ENCODE assay signal across 18 cellular contexts in the genomic region with DNA sequence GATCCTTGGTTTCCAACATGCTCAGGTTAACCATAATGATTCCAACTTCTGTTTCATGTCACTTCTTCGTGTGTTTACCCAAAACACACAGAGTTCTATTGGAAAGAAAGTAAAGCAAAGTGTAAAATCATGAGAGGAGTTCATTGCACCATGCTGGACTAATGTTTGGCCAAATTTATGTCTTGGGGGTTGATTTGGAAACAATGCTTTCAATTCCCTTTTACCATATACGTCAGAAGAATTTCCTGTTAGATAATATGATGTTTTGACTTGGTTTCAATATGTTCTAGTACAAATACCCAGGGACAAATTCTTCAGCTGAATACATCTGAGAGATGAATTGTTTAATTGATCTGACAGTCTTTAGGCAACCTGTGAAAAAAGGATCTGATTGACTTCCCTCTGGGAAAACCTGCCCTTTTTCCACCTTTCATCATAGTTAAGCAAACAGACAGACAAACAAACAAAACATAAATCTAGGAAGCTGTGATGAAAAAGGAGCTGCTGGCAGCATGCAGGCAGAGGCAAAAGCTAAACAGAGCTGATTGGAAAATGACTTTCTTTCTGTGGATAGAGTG. TPM values are rescaled to one million over a fixed set of nuclear protein-coding genes. Genes with fewer than 3 reads are reported as not detected.
DNase-seq lines count a peak whose midpoint lies in the region; ATAC-seq, FAIRE-seq and TF ChIP-seq lines count a peak whose summit lies in the region.
"Had no signal": no experiment of that assay in that cellular context is flagged by ENCODE, and none has a peak within 500 bp of the region (broad histone marks: within the 10 kb centered on the region; RNA-seq: fewer than 3 reads in every experiment).

No MANE protein-coding gene starts in this region.

- H3K36me3 ChIP-seq in GM23338 (ENCODE audit: insufficient read depth) (no peaks in the 10 kb centered on the region), small intestine (ENCODE audit: control insufficient read depth in 2 of 2, insufficient read depth in 2 of 2, low read length in 2 of 2) (no peaks in the 10 kb centered on the region), esophagus squamous epithelium (no peaks in the 10 kb centered on the region)

- no peak for TF ChIP-seq POLR2A in esophagus squamous epithelium (IDR thresholded peaks at IDR 0.05)

- no peaks in the 10 kb centered on the region for H3F3A ChIP-seq in GM23338 (replicated peaks; ENCODE audit: low read depth)

- no peaks in the 10 kb centered on the region for H3K79me2 ChIP-seq in GM23338 (replicated peaks; ENCODE audit: insufficient read depth)

- intact Hi-C loops in sciatic nerve (cut with DNase I) (loop anchor here (10.0 kb wide), 1 partner anchor 1911 kb away; no protein-coding TSS in a partner anchor), esophagus squamous epithelium (cut with DNase I) (no loop called here)

- no peaks in the 10 kb centered on the region for H3K9me3 Mint-ChIP-seq in GM23338

- H3K4me1 ChIP-seq in GM23338 (ENCODE audit: insufficient read depth) = no peaks in the 10 kb centered on the region
- no peaks in the 10 kb centered on the region for H3K4me1 ChIP-seq in small intestine (ENCODE audit: control insufficient read depth in 2 of 2, insufficient read depth in 1 of 2, low read depth in 1 of 2, low read length in 1 of 2)
- peaks cover 0 to 8% (median 0%) of the 10 kb centered on the region in 3 donors for H3K4me1 ChIP-seq in esophagus squamous epithelium

- TF ChIP-seq CTCF in GM23338 (conservative IDR thresholded peaks at IDR 0.05; ENCODE audit: low read depth in 2 of 2) = no peak
- TF ChIP-seq CTCF in fibroblast of villous mesenchyme (IDR thresholded peaks at IDR 0.05; ENCODE audit: insufficient read depth, low read depth, low read length) = no peak
- no peak for TF ChIP-seq CTCF in esophagus squamous epithelium (IDR thresholded peaks at IDR 0.05)

- H3K9me2 ChIP-seq in GM23338 (ENCODE audit: insufficient read depth) = no peaks in the 10 kb centered on the region

- H3K36me3 Mint-ChIP-seq in GM23338 (ENCODE audit: low read depth) = no peaks in the 10 kb centered on the region

- 33 to 70% (median 56%) methylated on average over 2 of the region's 2 CpGs for WGBS in small intestine, 3 donors
- WGBS in esophagus squamous epithelium, 2 donors = 25 to 47% methylated on average over 2 of the region's 2 CpGs

- DNase-seq in GM23338 (ENCODE audit: low spot score) (no peak), NOMO-1 treated with DMSO at 0.1 percent for 48 hours (lab: John Stamatoyannopoulos, UW; ENCODE audit: unreplicated experiment) (peak; percentile 87), fibroblast of villous mesenchyme (ENCODE audit: low read depth) (peak; percentile 81), sciatic nerve (ENCODE audit: low spot score) (no peak), small intestine (no peak), esophagus squamous epithelium (lab: John Stamatoyannopoulos, UW) (no peak)
- DNase-seq in activated effector memory CD4-positive, alpha-beta T cell treated with anti-CD3 and anti-CD28 coated beads, Interleukin-2, amount 50 U/mL, for 16 hours = no peak
- DNase-seq: activated CD4-positive, alpha-beta T cell treated with anti-CD3 and anti-CD28 coated beads, Interleukin-2, amount 10 ng/mL, durations not matched to agents 7 days and 5 days; activated T-cell treated with anti-CD3 and anti-CD28 coated beads, Interleukin-2, amount 50 U/mL, for 4 hours; dorsolateral prefrontal cortex; H7; NCI-H2171 treated with DMSO at 0.1 percent for 48 hours; right cardiac atrium; stimulated activated naive CD4-positive, alpha-beta T cell treated with Interleukin-2 at 50 U/mL for 16 hours; T-helper 17 cell had no signal

- no peaks in the 10 kb centered on the region for H3K27me3 Mint-ChIP-seq in GM23338 (ENCODE audit: insufficient read depth, low read depth, poor library complexity)
- H3K27me3 Mint-ChIP-seq: activated CD4-positive, alpha-beta T cell treated with anti-CD3 and anti-CD28 coated beads, Interleukin-2, amount 10 ng/mL, durations not matched to agents 7 days and 5 days had no signal

- H4K20me1 ChIP-seq in GM23338 (replicated peaks; ENCODE audit: insufficient read depth) = no peaks in the 10 kb centered on the region

- no peaks in the 10 kb centered on the region for H3K4me1 Mint-ChIP-seq in GM23338

- H3K27ac ChIP-seq in GM23338 (ENCODE audit: low read depth) (no peak overlapping the region), small intestine (ENCODE audit: low read depth in 1 of 2, low read length in 1 of 2) (no peak overlapping the region), esophagus squamous epithelium (peak overlapping the region in 2 of 4 donors; percentile 1 to 58)
- H3K27ac ChIP-seq: dorsolateral prefrontal cortex had no signal

- 0 out of 2 replicates have a peak overlapping the region, but pooled peaks have one; percentile 1 for H2AFZ ChIP-seq in GM23338

- H3K27ac Mint-ChIP-seq in GM23338 = no peak overlapping the region
- H3K27ac Mint-ChIP-seq: activated CD4-positive, alpha-beta T cell treated with anti-CD3 and anti-CD28 coated beads, Interleukin-2, amount 10 ng/mL, durations not matched to agents 7 days and 5 days; T-helper 17 cell had no signal

- ATAC-seq in GM23338 = no peak
- ATAC-seq in sciatic nerve = peak; percentile 48
- ATAC-seq in GM18858 (IDR thresholded peaks at IDR 0.05; ENCODE audit: unreplicated experiment) = no peak
- ATAC-seq: activated T-cell treated with anti-CD3 and anti-CD28 coated beads, Interleukin-2, amount 50 U/mL, for 4 hours; Panc1; T-helper 17 cell had no signal

- no peak overlapping the region for H3K4me3 ChIP-seq in GM23338
- no peak overlapping the region for H3K4me3 ChIP-seq in fibroblast of villous mesenchyme (ENCODE audit: low read depth, low read length)
- no peak overlapping the region for H3K4me3 ChIP-seq in small intestine (ENCODE audit: low read depth in 1 of 2, low read length in 2 of 2)
- no peak overlapping the region for H3K4me3 ChIP-seq in esophagus squamous epithelium
- H3K4me3 ChIP-seq: dorsolateral prefrontal cortex had no signal

- H3K9me3 ChIP-seq in small intestine (ENCODE audit: control insufficient read depth, low read depth) (no peaks in the 10 kb centered on the region), esophagus squamous epithelium (no peaks in the 10 kb centered on the region)

- no peaks in the 10 kb centered on the region for H3K27me3 ChIP-seq in GM23338 (ENCODE audit: insufficient read depth)
- no peaks in the 10 kb centered on the region for H3K27me3 ChIP-seq in small intestine (ENCODE audit: control insufficient read depth in 2 of 2, insufficient read depth in 2 of 2, low read length in 2 of 2)
- H3K27me3 ChIP-seq in esophagus squamous epithelium = no peaks in the 10 kb centered on the region

- H3K4me2 ChIP-seq in GM23338 = no peak overlapping the region

- no peak for FAIRE-seq in small intestine (lab: Jason Lieb, UNC)
- FAIRE-seq: G401.6 had no signal

- H3K4me3 Mint-ChIP-seq in GM23338 = no peak overlapping the region
- H3K4me3 Mint-ChIP-seq: activated CD4-positive, alpha-beta T cell treated with anti-CD3 and anti-CD28 coated beads, Interleukin-2, amount 10 ng/mL, durations not matched to agents 7 days and 5 days; activated T-cell treated with anti-CD3 and anti-CD28 coated beads, Interleukin-2, amount 50 U/mL, for 4 hours; T-helper 17 cell had no signal

RNA-seq across cellular contexts. Expression of a gene that starts 26.0 kb away (rescaled TPM):
- total RNA-seq in GM23338 (2014; rRNA removed; shearing (Covaris generic)) = 40.8 and 49.1 TPM in 2 replicates
- polyA plus RNA-seq in GM23338 (2016; fragmentation: Nextera tagmentation; extraction: Ambion mirVana) = 91.1 and 94.7 TPM in 2 replicates
- total RNA-seq in fibroblast of villous mesenchyme = 32.9 and 38.4 TPM in 2 replicates
- total RNA-seq in sciatic nerve = 18.4 TPM
- 10 to 100 TPM; 12.3 to 28.9 (median 13.8) TPM for polyA plus RNA-seq in small intestine
- 10 to 100 TPM; 35.3 to 73.5 (median 51.9) TPM for total RNA-seq in esophagus squamous epithelium

Comparison
In these comparisons a context has a peak if more than half of its experiments do, and no peak if none do; other contexts are left out.
1. DNase-seq: peak in NOMO-1 treated with DMSO at 0.1 percent for 48 hours (single experiment) and fibroblast of villous mesenchyme (single experiment); none in GM23338 (single experiment), sciatic nerve (single experiment), activated effector memory CD4-positive, alpha-beta T cell treated with anti-CD3 and anti-CD28 coated beads, Interleukin-2, amount 50 U/mL, for 16 hours (single experiment), small intestine (single experiment) and esophagus squamous epithelium (single experiment).